23 cellular contexts compared by ENCODE assay signal in the genomic region with DNA sequence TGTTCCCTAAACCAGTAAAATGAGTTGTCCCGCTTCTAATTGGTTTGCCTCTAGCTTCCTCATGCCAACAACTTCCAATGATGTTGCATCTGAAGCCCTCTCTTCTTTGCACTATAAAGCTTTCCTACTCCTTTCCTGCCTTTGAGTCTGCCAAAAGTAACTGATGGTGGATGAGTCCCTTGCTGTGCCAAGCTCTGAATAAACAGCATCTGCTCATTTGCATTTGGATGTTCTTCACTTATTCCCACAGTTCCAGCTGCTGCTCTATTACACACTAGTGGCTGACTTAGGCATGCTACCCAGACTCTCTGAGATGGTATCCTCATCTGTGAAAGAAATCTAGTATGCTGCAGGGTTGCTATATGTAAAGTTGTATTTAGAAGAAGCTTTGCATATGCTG.
DNase-seq lines count a peak whose midpoint lies in the region; ATAC-seq lines count a peak whose summit lies in the region.
"Had no signal": no experiment of that assay in that cellular context is flagged by ENCODE, and none has a peak within 500 bp of the region (broad histone marks: within the 10 kb centered on the region; RNA-seq: fewer than 3 reads in every experiment).

No MANE protein-coding gene starts in this region.

- peaks cover under 1 to 3% of the 10 kb centered on the region in 2 donors for H3K9me3 Mint-ChIP-seq in stimulated activated naive B cell treated with anti-CD40 and anti-IgM and Interleukin-4, amounts not matched to agents 10 μg/mL and 1 μg/mL and 100 μg/mL, for 72 hours

- H3K4me1 Mint-ChIP-seq in stimulated activated naive B cell treated with anti-CD40 and anti-IgM and Interleukin-4, amounts not matched to agents 10 μg/mL and 1 μg/mL and 100 μg/mL, for 72 hours = no peaks in the 10 kb centered on the region
- H3K4me1 Mint-ChIP-seq: activated CD4-positive, alpha-beta T cell treated with anti-CD3 and anti-CD28 coated beads for 36 hours; T-helper 17 cell had no signal

- peaks cover 10 to 33% of the 10 kb centered on the region in 2 donors for H3K27me3 Mint-ChIP-seq in stimulated activated naive B cell treated with anti-CD40 and anti-IgM and Interleukin-4, amounts not matched to agents 10 μg/mL and 1 μg/mL and 100 μg/mL, for 72 hours

- DNase-seq in Ammon's horn (ENCODE audit: low spot score) = peak; percentile 95
- DNase-seq in NCI-H2171 (lab: John Stamatoyannopoulos, UW) = peak; percentile 26
- peak in 43 of 58 donors; percentile 5 to 89 (median 46) for DNase-seq in anterior cingulate cortex (lab: John Stamatoyannopoulos, UW)
- DNase-seq in medulla oblongata (ENCODE audit: extremely low spot score) = peak; percentile 84
- DNase-seq in GDM1 (lab: John Stamatoyannopoulos, UW) = no peak
- DNase-seq in NCI-H2196 treated with DMSO at 0.1 percent for 48 hours (lab: John Stamatoyannopoulos, UW; ENCODE audit: unreplicated experiment) = no peak
- DNase-seq in stimulated activated naive B cell treated with anti-CD40 and anti-IgM and Interleukin-4, amounts not matched to agents 10 μg/mL and 1 μg/mL and 100 μg/mL, for 72 hours = no peak
- DNase-seq: activated CD4-positive, alpha-beta T cell treated with anti-CD3 and anti-CD28 coated beads for 36 hours; activated naive CD4-positive, alpha-beta T cell; activated T-cell treated with anti-CD3 and anti-CD28 coated beads, Interleukin-2, amount 50 U/mL, for 4 hours; endodermal cell; esophagus squamous epithelium; HCEC 1CT; kidney; NCI-H1092; NCI-H748 treated with DMSO at 0.1 percent for 48 hours; retina; SK-N-SH; small intestine; stimulated activated CD4-positive, alpha-beta T cell treated with anti-CD3 and anti-CD28 coated beads, Interleukin-2, amount 100 ng/mL, for 24 hours; T-helper 17 cell had no signal

- ATAC-seq in GM19324 (IDR thresholded peaks at IDR 0.05; ENCODE audit: low FRiP score, unreplicated experiment) = no peak
- no peak for ATAC-seq in stimulated activated naive B cell treated with anti-CD40 and anti-IgM and Interleukin-4, amounts not matched to agents 10 μg/mL and 1 μg/mL and 100 μg/mL, for 72 hours (replicated peaks)
- ATAC-seq: activated CD4-positive, alpha-beta T cell treated with anti-CD3 and anti-CD28 coated beads for 36 hours; activated T-cell treated with anti-CD3 and anti-CD28 coated beads, Interleukin-2, amount 50 U/mL, for 4 hours; gastroesophageal sphincter; T-helper 17 cell had no signal

- H3K27ac Mint-ChIP-seq in stimulated activated naive B cell treated with anti-CD40 and anti-IgM and Interleukin-4, amounts not matched to agents 10 μg/mL and 1 μg/mL and 100 μg/mL, for 72 hours = no peak overlapping the region
- H3K27ac Mint-ChIP-seq: activated CD4-positive, alpha-beta T cell treated with anti-CD3 and anti-CD28 coated beads for 36 hours; endodermal cell; T-helper 17 cell had no signal

- peaks cover under 1 to 3% of the 10 kb centered on the region in 2 donors for H3K36me3 Mint-ChIP-seq in stimulated activated naive B cell treated with anti-CD40 and anti-IgM and Interleukin-4, amounts not matched to agents 10 μg/mL and 1 μg/mL and 100 μg/mL, for 72 hours

- H3K4me3 Mint-ChIP-seq in stimulated activated naive B cell treated with anti-CD40 and anti-IgM and Interleukin-4, amounts not matched to agents 10 μg/mL and 1 μg/mL and 100 μg/mL, for 72 hours = no peak overlapping the region
- H3K4me3 Mint-ChIP-seq: activated CD4-positive, alpha-beta T cell treated with anti-CD3 and anti-CD28 coated beads for 36 hours; activated T-cell treated with anti-CD3 and anti-CD28 coated beads, Interleukin-2, amount 50 U/mL, for 4 hours; endodermal cell; T-helper 17 cell had no signal

Comparison
In these comparisons a context has a peak if more than half of its experiments do, and no peak if none do; other contexts are left out.
1. DNase-seq: peak in Ammon's horn (single experiment), NCI-H2171 (single experiment), anterior cingulate cortex (43 of 58) and medulla oblongata (single experiment); none in GDM1 (single experiment), NCI-H2196 treated with DMSO at 0.1 percent for 48 hours (single experiment) and stimulated activated naive B cell treated with anti-CD40 and anti-IgM and Interleukin-4, amounts not matched to agents 10 μg/mL and 1 μg/mL and 100 μg/mL, for 72 hours (single experiment).